Comparison of ENCODE assay signal across 1 cellular context in genomic region chr17:43383826-43384475, GRCh38.
TF ChIP-seq lines count a peak whose summit lies in the region.

No MANE protein-coding gene starts in this region.

TF ChIP-seq in liver, 16 proteins besides CTCF, POLR2A, EP300 and RAD21 (continued from another document):
- TF ChIP-seq, protein P1, sequence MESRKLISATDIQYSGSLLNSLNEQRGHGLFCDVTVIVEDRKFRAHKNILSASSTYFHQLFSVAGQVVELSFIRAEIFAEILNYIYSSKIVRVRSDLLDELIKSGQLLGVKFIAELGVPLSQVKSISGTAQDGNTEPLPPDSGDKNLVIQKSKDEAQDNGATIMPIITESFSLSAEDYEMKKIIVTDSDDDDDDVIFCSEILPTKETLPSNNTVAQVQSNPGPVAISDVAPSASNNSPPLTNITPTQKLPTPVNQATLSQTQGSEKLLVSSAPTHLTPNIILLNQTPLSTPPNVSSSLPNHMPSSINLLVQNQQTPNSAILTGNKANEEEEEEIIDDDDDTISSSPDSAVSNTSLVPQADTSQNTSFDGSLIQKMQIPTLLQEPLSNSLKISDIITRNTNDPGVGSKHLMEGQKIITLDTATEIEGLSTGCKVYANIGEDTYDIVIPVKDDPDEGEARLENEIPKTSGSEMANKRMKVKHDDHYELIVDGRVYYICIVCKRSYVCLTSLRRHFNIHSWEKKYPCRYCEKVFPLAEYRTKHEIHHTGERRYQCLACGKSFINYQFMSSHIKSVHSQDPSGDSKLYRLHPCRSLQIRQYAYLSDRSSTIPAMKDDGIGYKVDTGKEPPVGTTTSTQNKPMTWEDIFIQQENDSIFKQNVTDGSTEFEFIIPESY (IDR thresholded peaks at IDR 0.05): no peak
